9 cellular contexts compared by ENCODE assay signal in the genomic region with DNA sequence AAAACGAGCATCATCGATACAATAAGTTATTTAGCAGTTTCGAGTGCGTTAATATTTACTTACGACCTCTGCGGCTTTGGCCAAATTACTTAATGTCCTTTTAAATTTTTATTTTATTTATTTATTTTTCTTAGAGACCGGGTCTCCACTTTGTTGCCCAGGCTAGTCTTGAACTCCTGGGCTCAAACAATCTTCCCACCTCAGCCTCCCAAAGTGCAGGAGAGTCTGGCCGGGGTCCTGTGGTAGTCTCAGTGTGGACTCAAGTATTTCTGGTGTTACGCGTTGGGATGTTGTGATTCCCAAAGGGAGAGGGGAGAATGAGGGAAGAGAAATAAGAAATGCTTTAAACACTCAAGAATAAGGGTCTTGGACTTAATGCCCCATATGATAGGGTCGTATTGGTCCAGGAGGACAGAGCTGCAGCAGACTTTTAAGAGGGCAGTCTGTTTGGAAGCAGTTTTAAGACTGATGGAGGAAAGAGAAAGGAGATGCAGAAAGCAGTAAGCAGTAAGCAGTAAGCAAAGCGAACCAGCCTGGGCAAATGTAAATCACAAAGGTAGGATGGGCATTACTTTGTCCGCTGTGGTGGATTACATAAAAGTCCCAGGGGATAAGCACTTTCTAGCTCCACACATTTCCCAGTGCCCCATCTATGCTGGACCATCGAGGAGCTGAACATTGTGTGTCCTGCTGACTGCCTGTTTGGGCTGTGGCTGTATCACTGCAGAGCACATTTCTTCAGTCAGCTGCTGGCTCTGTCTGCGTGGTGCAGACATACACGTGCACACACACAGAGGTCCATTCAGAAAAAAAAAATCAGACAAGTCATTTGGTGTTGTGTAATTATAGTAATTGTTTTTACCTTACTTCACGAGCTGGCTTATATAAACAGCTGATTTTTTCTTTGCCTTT. TPM values are rescaled to one million over a fixed set of nuclear protein-coding genes. Genes with fewer than 3 reads are reported as not detected.
DNase-seq lines count a peak whose midpoint lies in the region; ATAC-seq and TF ChIP-seq lines count a peak whose summit lies in the region.
"Had no signal": no experiment of that assay in that cellular context is flagged by ENCODE, and none has a peak within 500 bp of the region (broad histone marks: within the 10 kb centered on the region; RNA-seq: fewer than 3 reads in every experiment).

No MANE protein-coding gene starts in this region.

- TF ChIP-seq CTCF in lung (IDR thresholded peaks at IDR 0.05; ENCODE audit: control extremely low read depth, extremely low read depth), result no peak
- TF ChIP-seq CTCF in thyroid gland (IDR thresholded peaks at IDR 0.05), result no peak

- DNase-seq in NCI-H82 (lab: John Stamatoyannopoulos, UW) (peak; percentile 30), NCI-H82 treated with DMSO at 0.1 percent for 48 hours (lab: John Stamatoyannopoulos, UW; ENCODE audit: unreplicated experiment) (no peak), cerebellar cortex (ENCODE audit: low spot score) (peak; percentile 25), lung (ENCODE audit: low spot score) (no peak), thyroid gland (peak; percentile 32 to 55)
- no peak for DNase-seq in NK-92 treated with Interleukin-12 subunit alpha and Interleukin-12 subunit beta, amount 100 ng/mL, for 24 hours (lab: John Stamatoyannopoulos, UW)
- DNase-seq: CD4-positive, CD25-positive, alpha-beta regulatory T cell had no signal

- WGBS in lung, 2 donors, result 19 to 26% methylated on average over 17 of the region's 17 CpGs
- 28 to 30% methylated on average over 17 of the region's 17 CpGs for WGBS in thyroid gland, 2 donors

- peak overlapping the region; percentile 45 to 72 for H3K27ac ChIP-seq in lung (ENCODE audit: low read depth in 1 of 2, low read length in 1 of 2)
- peak overlapping the region; percentile 84 to 96 (median 91) for H3K27ac ChIP-seq in thyroid gland

- H3K4me1 ChIP-seq in lung (ENCODE audit: control insufficient read depth in 2 of 2, insufficient read depth in 2 of 2, low read length in 2 of 2), result peaks cover 0 to 5% of the 10 kb centered on the region in 2 donors
- H3K4me1 ChIP-seq in thyroid gland, result peaks cover 3 to 12% of the 10 kb centered on the region in 2 donors

- intact Hi-C loops in thyroid gland (cut with DNase I), result no loop called here

- H3K9me3 ChIP-seq in lung (ENCODE audit: control insufficient read depth in 2 of 2, insufficient read depth in 1 of 2, low read length in 1 of 2), result no peaks in the 10 kb centered on the region
- H3K9me3 ChIP-seq in thyroid gland, result no peaks in the 10 kb centered on the region

- H3K27me3 ChIP-seq in lung (ENCODE audit: control insufficient read depth, insufficient read depth) (no peaks in the 10 kb centered on the region), thyroid gland (no peaks in the 10 kb centered on the region)

- H3K4me3 ChIP-seq in lung (peak overlapping the region; percentile 40), thyroid gland (replicated peaks in 1 of 3) (peak overlapping the region in 1 of 3 donors; percentile 76)

- H3K36me3 ChIP-seq in lung (ENCODE audit: control insufficient read depth in 2 of 2, insufficient read depth in 2 of 2, low read length in 2 of 2), result no peaks in the 10 kb centered on the region
- H3K36me3 ChIP-seq in thyroid gland, result no peaks in the 10 kb centered on the region

- ATAC-seq in lung (ENCODE audit: insufficient read depth, low FRiP score), result no peak
- ATAC-seq in HG03565 (IDR thresholded peaks at IDR 0.05; ENCODE audit: unreplicated experiment), result no peak
- no peak for ATAC-seq in GM21528 (IDR thresholded peaks at IDR 0.05; ENCODE audit: low FRiP score, unreplicated experiment)

- peak in 1 of 2 donors; percentile 32 for TF ChIP-seq POLR2A in thyroid gland (IDR thresholded peaks at IDR 0.05)

RNA-seq across cellular contexts. Expression of a gene that starts 0.8 kb away (rescaled TPM):
- 10 to 100 TPM; 42.0 to 58.1 TPM for total RNA-seq in lung
- polyA plus RNA-seq in lung, result 10 to 100 TPM; 21.5 to 25.8 TPM
- 100 to 1,000 TPM; 124 to 411 (median 252) TPM for total RNA-seq in thyroid gland
- total RNA-seq: CD4-positive, CD25-positive, alpha-beta regulatory T cell had no signal
- polyA plus RNA-seq: CD4-positive, CD25-positive, alpha-beta regulatory T cell had no signal

Comparison
In these comparisons a context has a peak if more than half of its experiments do, and no peak if none do; other contexts are left out.
1. DNase-seq: peak in NCI-H82 (single experiment), cerebellar cortex (single experiment) and thyroid gland (2 of 2); none in NCI-H82 treated with DMSO at 0.1 percent for 48 hours (single experiment), lung (single experiment) and NK-92 treated with Interleukin-12 subunit alpha and Interleukin-12 subunit beta, amount 100 ng/mL, for 24 hours (single experiment).